1 cellular context compared by ENCODE assay signal in genomic region chr6:11202513-11203305, GRCh38.
TF ChIP-seq lines count a peak whose summit lies in the region.

No MANE protein-coding gene starts in this region.

TF ChIP-seq in HepG2, 621 proteins besides CTCF, POLR2A, EP300 and RAD21 (continued from another document and continues in another):
- TF ChIP-seq TFAP4 (IDR thresholded peaks at IDR 0.05; ENCODE audit: borderline replicate concordance, low read depth) (peak; percentile 55; the same call in 1 of the 2 replicates), ZNF552 (CRISPR knock-in tag; IDR thresholded peaks at IDR 0.05; ENCODE audit: borderline replicate concordance) (no peak), ZSCAN30 (CRISPR knock-in tag; IDR thresholded peaks at IDR 0.05) (no peak), ZNF746 (CRISPR knock-in tag; IDR thresholded peaks at IDR 0.05) (no peak; the same call in 1 of the 2 replicates), NBN (conservative IDR thresholded peaks at IDR 0.05) (no peak), ZNF577 (CRISPR knock-in tag; IDR thresholded peaks at IDR 0.05; ENCODE audit: borderline replicate concordance, low read depth) (no peak), ZNF251 (CRISPR knock-in tag; IDR thresholded peaks at IDR 0.05) (no peak), GZF1 (CRISPR knock-in tag; IDR thresholded peaks at IDR 0.05) (no peak), JDP2 (CRISPR knock-in tag; IDR thresholded peaks at IDR 0.05; ENCODE audit: borderline replicate concordance) (no peak), RFX5 (IDR thresholded peaks at IDR 0.05; ENCODE audit: low read depth, low read length) (no peak), MEF2D (CRISPR knock-in tag; IDR thresholded peaks at IDR 0.05) (peak; percentile 69), TP53 (CRISPR knock-in tag; conservative IDR thresholded peaks at IDR 0.05) (no peak), ZNF282 (IDR thresholded peaks at IDR 0.05; ENCODE audit: partially characterized antibody) (no peak), NR2F6 (IDR thresholded peaks at IDR 0.05) (peak; percentile 20; the same call in 1 of the 2 replicates), NR2F6 (CRISPR knock-in tag; IDR thresholded peaks at IDR 0.05) (0 out of 2 replicates have a peak, but pooled peaks have one; percentile 36), RAD51 (IDR thresholded peaks at IDR 0.05; ENCODE audit: borderline replicate concordance) (no peak), ZKSCAN8 (CRISPR knock-in tag; IDR thresholded peaks at IDR 0.05; ENCODE audit: borderline replicate concordance) (peak; percentile 85; the same call in 1 of the 2 replicates), XBP1 (CRISPR knock-in tag; IDR thresholded peaks at IDR 0.05) (no peak), ZNF501 (CRISPR knock-in tag; IDR thresholded peaks at IDR 0.05) (peak; percentile 84), ZNF430 (CRISPR knock-in tag; IDR thresholded peaks at IDR 0.05) (no peak), NFIB (CRISPR knock-in tag; IDR thresholded peaks at IDR 0.05; ENCODE audit: borderline replicate concordance) (no peak), ARHGAP35 (CRISPR knock-in tag; IDR thresholded peaks at IDR 0.05; ENCODE audit: borderline replicate concordance) (no peak), ZNF670 (CRISPR knock-in tag; IDR thresholded peaks at IDR 0.05; ENCODE audit: borderline replicate concordance) (no peak), ZNF724P (CRISPR knock-in tag; IDR thresholded peaks at IDR 0.05; ENCODE audit: borderline replicate concordance) (no peak), MEIS1 (CRISPR knock-in tag; IDR thresholded peaks at IDR 0.05; ENCODE audit: borderline replicate concordance) (peak; percentile 40; the same call in 1 of the 2 replicates), ZNF343 (CRISPR knock-in tag; IDR thresholded peaks at IDR 0.05) (0 out of 2 replicates have a peak, but pooled peaks have one; percentile 38), FLYWCH1 (CRISPR knock-in tag; IDR thresholded peaks at IDR 0.05) (no peak), NR1H2 (CRISPR knock-in tag; IDR thresholded peaks at IDR 0.05; ENCODE audit: borderline replicate concordance, low read depth) (no peak), YEATS2 (CRISPR knock-in tag; IDR thresholded peaks at IDR 0.05; ENCODE audit: borderline replicate concordance) (peak; percentile 60; the same call in 1 of the 2 replicates), FUBP1 (CRISPR knock-in tag; IDR thresholded peaks at IDR 0.05; ENCODE audit: borderline replicate concordance) (peak; percentile 71; the same call in 1 of the 2 replicates), ZNF567 (CRISPR knock-in tag; IDR thresholded peaks at IDR 0.05; ENCODE audit: borderline replicate concordance) (no peak), ZFP41 (CRISPR knock-in tag; IDR thresholded peaks at IDR 0.05; ENCODE audit: borderline replicate concordance) (no peak), PRPF4 (IDR thresholded peaks at IDR 0.05; ENCODE audit: low read depth, low read length, poor library complexity, severe bottlenecking) (no peak), ZNF792 (CRISPR knock-in tag; IDR thresholded peaks at IDR 0.05) (peak; percentile 76; the same call in 1 of the 2 replicates), ADNP (CRISPR knock-in tag; IDR thresholded peaks at IDR 0.05) (no peak), SRSF4 (IDR thresholded peaks at IDR 0.05; ENCODE audit: low read depth, low read length, poor library complexity, severe bottlenecking) (no peak), ZNF10 (CRISPR knock-in tag; IDR thresholded peaks at IDR 0.05; ENCODE audit: borderline replicate concordance, low read depth) (no peak), ZIK1 (CRISPR knock-in tag; IDR thresholded peaks at IDR 0.05; ENCODE audit: borderline replicate concordance, low read depth) (0 out of 2 replicates have a peak, but pooled peaks have one; percentile 47), ZNF124 (CRISPR knock-in tag; IDR thresholded peaks at IDR 0.05) (0 out of 2 replicates have a peak, but pooled peaks have one; percentile 25), HNRNPLL (IDR thresholded peaks at IDR 0.05; ENCODE audit: low read depth, low read length, poor library complexity, severe bottlenecking) (no peak), AKAP8 (CRISPR knock-in tag; IDR thresholded peaks at IDR 0.05) (no peak), HOXA9 (CRISPR knock-in tag; IDR thresholded peaks at IDR 0.05; ENCODE audit: borderline replicate concordance) (no peak), THAP11 (CRISPR knock-in tag; IDR thresholded peaks at IDR 0.05) (peak; percentile 67), ZNF619 (CRISPR knock-in tag; IDR thresholded peaks at IDR 0.05) (no peak), ZNF143 (CRISPR knock-in tag; IDR thresholded peaks at IDR 0.05) (no peak), SP4 (CRISPR knock-in tag; IDR thresholded peaks at IDR 0.05) (no peak; the same call in 1 of the 2 replicates), MXD4 (CRISPR knock-in tag; IDR thresholded peaks at IDR 0.05) (peak; percentile 52; the same call in 1 of the 2 replicates), XRCC5 (optimal IDR thresholded peaks at IDR 0.05; ENCODE audit: low read length) (peak; percentile 90), WIZ (CRISPR knock-in tag; IDR thresholded peaks at IDR 0.05) (no peak), ZNF383 (CRISPR knock-in tag; IDR thresholded peaks at IDR 0.05; ENCODE audit: borderline replicate concordance) (no peak), ZNF782 (CRISPR knock-in tag; IDR thresholded peaks at IDR 0.05; ENCODE audit: borderline replicate concordance) (no peak), ZZZ3 (CRISPR knock-in tag; IDR thresholded peaks at IDR 0.05; ENCODE audit: borderline replicate concordance) (no peak), REXO4 (CRISPR knock-in tag; IDR thresholded peaks at IDR 0.05; ENCODE audit: borderline replicate concordance) (no peak)
- TF ChIP-seq, protein P1, sequence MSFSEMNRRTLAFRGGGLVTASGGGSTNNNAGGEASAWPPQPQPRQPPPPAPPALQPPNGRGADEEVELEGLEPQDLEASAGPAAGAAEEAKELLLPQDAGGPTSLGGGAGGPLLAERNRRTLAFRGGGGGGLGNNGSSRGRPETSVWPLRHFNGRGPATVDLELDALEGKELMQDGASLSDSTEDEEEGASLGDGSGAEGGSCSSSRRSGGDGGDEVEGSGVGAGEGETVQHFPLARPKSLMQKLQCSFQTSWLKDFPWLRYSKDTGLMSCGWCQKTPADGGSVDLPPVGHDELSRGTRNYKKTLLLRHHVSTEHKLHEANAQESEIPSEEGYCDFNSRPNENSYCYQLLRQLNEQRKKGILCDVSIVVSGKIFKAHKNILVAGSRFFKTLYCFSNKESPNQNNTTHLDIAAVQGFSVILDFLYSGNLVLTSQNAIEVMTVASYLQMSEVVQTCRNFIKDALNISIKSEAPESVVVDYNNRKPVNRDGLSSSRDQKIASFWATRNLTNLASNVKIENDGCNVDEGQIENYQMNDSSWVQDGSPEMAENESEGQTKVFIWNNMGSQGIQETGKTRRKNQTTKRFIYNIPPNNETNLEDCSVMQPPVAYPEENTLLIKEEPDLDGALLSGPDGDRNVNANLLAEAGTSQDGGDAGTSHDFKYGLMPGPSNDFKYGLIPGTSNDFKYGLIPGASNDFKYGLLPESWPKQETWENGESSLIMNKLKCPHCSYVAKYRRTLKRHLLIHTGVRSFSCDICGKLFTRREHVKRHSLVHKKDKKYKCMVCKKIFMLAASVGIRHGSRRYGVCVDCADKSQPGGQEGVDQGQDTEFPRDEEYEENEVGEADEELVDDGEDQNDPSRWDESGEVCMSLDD (CRISPR knock-in tag; IDR thresholded peaks at IDR 0.05; ENCODE audit: borderline replicate concordance): no peak
- TF ChIP-seq, protein P2, sequence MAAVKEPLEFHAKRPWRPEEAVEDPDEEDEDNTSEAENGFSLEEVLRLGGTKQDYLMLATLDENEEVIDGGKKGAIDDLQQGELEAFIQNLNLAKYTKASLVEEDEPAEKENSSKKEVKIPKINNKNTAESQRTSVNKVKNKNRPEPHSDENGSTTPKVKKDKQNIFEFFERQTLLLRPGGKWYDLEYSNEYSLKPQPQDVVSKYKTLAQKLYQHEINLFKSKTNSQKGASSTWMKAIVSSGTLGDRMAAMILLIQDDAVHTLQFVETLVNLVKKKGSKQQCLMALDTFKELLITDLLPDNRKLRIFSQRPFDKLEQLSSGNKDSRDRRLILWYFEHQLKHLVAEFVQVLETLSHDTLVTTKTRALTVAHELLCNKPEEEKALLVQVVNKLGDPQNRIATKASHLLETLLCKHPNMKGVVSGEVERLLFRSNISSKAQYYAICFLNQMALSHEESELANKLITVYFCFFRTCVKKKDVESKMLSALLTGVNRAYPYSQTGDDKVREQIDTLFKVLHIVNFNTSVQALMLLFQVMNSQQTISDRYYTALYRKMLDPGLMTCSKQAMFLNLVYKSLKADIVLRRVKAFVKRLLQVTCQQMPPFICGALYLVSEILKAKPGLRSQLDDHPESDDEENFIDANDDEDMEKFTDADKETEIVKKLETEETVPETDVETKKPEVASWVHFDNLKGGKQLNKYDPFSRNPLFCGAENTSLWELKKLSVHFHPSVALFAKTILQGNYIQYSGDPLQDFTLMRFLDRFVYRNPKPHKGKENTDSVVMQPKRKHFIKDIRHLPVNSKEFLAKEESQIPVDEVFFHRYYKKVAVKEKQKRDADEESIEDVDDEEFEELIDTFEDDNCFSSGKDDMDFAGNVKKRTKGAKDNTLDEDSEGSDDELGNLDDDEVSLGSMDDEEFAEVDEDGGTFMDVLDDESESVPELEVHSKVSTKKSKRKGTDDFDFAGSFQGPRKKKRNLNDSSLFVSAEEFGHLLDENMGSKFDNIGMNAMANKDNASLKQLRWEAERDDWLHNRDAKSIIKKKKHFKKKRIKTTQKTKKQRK (IDR thresholded peaks at IDR 0.05; ENCODE audit: low read length): no peak
- TF ChIP-seq, protein P3, sequence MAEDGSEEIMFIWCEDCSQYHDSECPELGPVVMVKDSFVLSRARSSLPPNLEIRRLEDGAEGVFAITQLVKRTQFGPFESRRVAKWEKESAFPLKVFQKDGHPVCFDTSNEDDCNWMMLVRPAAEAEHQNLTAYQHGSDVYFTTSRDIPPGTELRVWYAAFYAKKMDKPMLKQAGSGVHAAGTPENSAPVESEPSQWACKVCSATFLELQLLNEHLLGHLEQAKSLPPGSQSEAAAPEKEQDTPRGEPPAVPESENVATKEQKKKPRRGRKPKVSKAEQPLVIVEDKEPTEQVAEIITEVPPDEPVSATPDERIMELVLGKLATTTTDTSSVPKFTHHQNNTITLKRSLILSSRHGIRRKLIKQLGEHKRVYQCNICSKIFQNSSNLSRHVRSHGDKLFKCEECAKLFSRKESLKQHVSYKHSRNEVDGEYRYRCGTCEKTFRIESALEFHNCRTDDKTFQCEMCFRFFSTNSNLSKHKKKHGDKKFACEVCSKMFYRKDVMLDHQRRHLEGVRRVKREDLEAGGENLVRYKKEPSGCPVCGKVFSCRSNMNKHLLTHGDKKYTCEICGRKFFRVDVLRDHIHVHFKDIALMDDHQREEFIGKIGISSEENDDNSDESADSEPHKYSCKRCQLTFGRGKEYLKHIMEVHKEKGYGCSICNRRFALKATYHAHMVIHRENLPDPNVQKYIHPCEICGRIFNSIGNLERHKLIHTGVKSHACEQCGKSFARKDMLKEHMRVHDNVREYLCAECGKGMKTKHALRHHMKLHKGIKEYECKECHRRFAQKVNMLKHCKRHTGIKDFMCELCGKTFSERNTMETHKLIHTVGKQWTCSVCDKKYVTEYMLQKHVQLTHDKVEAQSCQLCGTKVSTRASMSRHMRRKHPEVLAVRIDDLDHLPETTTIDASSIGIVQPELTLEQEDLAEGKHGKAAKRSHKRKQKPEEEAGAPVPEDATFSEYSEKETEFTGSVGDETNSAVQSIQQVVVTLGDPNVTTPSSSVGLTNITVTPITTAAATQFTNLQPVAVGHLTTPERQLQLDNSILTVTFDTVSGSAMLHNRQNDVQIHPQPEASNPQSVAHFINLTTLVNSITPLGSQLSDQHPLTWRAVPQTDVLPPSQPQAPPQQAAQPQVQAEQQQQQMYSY (CRISPR knock-in tag; IDR thresholded peaks at IDR 0.05): no peak
- TF ChIP-seq, protein P4, sequence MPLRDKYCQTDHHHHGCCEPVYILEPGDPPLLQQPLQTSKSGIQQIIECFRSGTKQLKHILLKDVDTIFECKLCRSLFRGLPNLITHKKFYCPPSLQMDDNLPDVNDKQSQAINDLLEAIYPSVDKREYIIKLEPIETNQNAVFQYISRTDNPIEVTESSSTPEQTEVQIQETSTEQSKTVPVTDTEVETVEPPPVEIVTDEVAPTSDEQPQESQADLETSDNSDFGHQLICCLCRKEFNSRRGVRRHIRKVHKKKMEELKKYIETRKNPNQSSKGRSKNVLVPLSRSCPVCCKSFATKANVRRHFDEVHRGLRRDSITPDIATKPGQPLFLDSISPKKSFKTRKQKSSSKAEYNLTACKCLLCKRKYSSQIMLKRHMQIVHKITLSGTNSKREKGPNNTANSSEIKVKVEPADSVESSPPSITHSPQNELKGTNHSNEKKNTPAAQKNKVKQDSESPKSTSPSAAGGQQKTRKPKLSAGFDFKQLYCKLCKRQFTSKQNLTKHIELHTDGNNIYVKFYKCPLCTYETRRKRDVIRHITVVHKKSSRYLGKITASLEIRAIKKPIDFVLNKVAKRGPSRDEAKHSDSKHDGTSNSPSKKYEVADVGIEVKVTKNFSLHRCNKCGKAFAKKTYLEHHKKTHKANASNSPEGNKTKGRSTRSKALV (CRISPR knock-in tag; IDR thresholded peaks at IDR 0.05): no peak; the same call in 1 of the 2 replicates
- TF ChIP-seq, protein P5, sequence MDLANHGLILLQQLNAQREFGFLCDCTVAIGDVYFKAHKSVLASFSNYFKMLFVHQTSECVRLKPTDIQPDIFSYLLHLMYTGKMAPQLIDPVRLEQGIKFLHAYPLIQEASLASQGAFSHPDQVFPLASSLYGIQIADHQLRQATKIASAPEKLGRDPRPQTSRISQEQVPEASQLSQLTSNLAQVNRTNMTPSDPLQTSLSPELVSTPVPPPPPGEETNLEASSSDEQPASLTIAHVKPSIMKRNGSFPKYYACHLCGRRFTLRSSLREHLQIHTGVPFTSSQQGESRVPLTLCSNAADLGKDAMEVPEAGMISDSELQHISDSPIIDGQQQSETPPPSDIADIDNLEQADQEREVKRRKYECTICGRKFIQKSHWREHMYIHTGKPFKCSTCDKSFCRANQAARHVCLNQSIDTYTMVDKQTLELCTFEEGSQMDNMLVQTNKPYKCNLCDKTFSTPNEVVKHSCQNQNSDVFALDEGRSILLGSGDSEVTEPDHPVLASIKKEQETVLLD (CRISPR knock-in tag; IDR thresholded peaks at IDR 0.05; ENCODE audit: low read depth): no peak
